Comparison of ENCODE assay signal across 8 cellular contexts in genomic region chr17:44307387-44308186, GRCh38.
DNase-seq lines count a peak whose midpoint lies in the region; ATAC-seq lines count a peak whose summit lies in the region.

No MANE protein-coding gene starts in this region.

- H3K9me3 Mint-ChIP-seq in central memory CD8-positive, alpha-beta T cell = no peaks in the 10 kb centered on the region

- peak; percentile 27 for ATAC-seq in central memory CD8-positive, alpha-beta T cell (replicated peaks; ENCODE audit: extremely low read depth, poor library complexity, severe bottlenecking)
- no peak for ATAC-seq in GM18511 (IDR thresholded peaks at IDR 0.05; ENCODE audit: unreplicated experiment)

- H3K9me3 ChIP-seq in subcutaneous abdominal adipose tissue (ENCODE audit: control insufficient read depth in 5 of 5, low read length in 5 of 5) = no peaks in the 10 kb centered on the region

- H3K36me3 Mint-ChIP-seq in central memory CD8-positive, alpha-beta T cell (ENCODE audit: insufficient read depth) = peaks cover 2% of the 10 kb centered on the region

- peak overlapping the region in 3 of 5 donors; percentile 2 to 18 (median 18) for H3K4me3 ChIP-seq in subcutaneous abdominal adipose tissue (ENCODE audit: low read depth in 1 of 5, low read length in 5 of 5)

- no peak overlapping the region for H3K9ac ChIP-seq in subcutaneous abdominal adipose tissue (ENCODE audit: low read length in 5 of 5)

- H3K4me3 Mint-ChIP-seq in central memory CD8-positive, alpha-beta T cell = peak overlapping the region; percentile 60

- H3K4me1 Mint-ChIP-seq in central memory CD8-positive, alpha-beta T cell = peaks cover 19% of the 10 kb centered on the region

- H3K27ac Mint-ChIP-seq in central memory CD8-positive, alpha-beta T cell (ENCODE audit: low read depth) = no peak overlapping the region

- H3K36me3 ChIP-seq in subcutaneous abdominal adipose tissue (ENCODE audit: control insufficient read depth in 5 of 5, insufficient read depth in 5 of 5, low read length in 5 of 5) = no peaks in the 10 kb centered on the region

- H3K27me3 ChIP-seq in subcutaneous abdominal adipose tissue (ENCODE audit: control insufficient read depth in 5 of 5, insufficient read depth in 4 of 5, low read length in 5 of 5) = peaks cover 23 to 34% (median 30%) of the 10 kb centered on the region in 5 donors

- no peak overlapping the region for H3K27ac ChIP-seq in subcutaneous abdominal adipose tissue (ENCODE audit: low read depth, low read length)

- peaks cover 0 to 16% (median 14%) of the 10 kb centered on the region in 5 donors for H3K4me1 ChIP-seq in subcutaneous abdominal adipose tissue (ENCODE audit: control insufficient read depth in 5 of 5, insufficient read depth in 5 of 5, low read length in 5 of 5)

- DNase-seq in NCI-H1417 (lab: John Stamatoyannopoulos, UW) = peak; percentile 75 to 87 (median 81)
- no peak for DNase-seq in NCI-H1417 treated with DMSO at 0.1 percent for 48 hours (lab: John Stamatoyannopoulos, UW)
- DNase-seq in NCI-H226 = peak; percentile 67
- DNase-seq in central memory CD8-positive, alpha-beta T cell (ENCODE audit: low spot score in 2 of 2) = no peak
- DNase-seq in left kidney (ENCODE audit: low read depth, low spot score) = peak; percentile 90
- DNase-seq in MV-4-11 (lab: John Stamatoyannopoulos, UW) = no peak

- peaks cover 39% of the 10 kb centered on the region for H3K27me3 Mint-ChIP-seq in central memory CD8-positive, alpha-beta T cell

Comparison
In these comparisons a context has a peak if more than half of its experiments do, and no peak if none do; other contexts are left out.
1. DNase-seq: peak in NCI-H1417 (3 of 3), NCI-H226 (single experiment) and left kidney (single experiment); none in NCI-H1417 treated with DMSO at 0.1 percent for 48 hours (single experiment), central memory CD8-positive, alpha-beta T cell (0 of 2) and MV-4-11 (single experiment).